8 cellular contexts compared by ENCODE assay signal in the genomic region with DNA sequence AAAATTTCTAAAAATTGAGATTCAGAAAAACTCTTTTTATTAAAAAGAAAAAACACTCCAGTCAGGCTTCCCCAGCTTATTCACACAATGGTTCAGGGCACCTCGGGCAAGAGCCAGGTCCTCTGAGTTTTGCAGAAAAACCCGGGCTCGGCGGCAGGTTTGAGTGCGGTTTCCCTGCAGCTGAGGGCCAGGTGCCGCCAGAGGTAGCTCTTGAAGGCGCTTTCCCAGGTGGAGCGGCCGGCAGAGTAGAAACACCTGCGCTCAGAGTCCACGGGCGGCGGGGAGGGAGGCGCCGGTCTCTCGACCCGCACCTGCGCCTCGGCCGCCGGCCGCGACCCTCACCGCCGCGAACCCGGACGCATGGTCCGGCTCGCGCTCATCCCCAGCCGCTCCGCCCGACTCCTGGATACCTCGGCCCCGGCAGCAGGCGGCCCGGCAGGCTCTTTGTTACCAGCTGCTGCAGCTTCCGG. TPM values are rescaled to one million over a fixed set of nuclear protein-coding genes. Genes with fewer than 3 reads are reported as not detected.
DNase-seq lines count a peak whose midpoint lies in the region; ATAC-seq, FAIRE-seq and TF ChIP-seq lines count a peak whose summit lies in the region.

No MANE protein-coding gene starts in this region.

- no peaks in the 10 kb centered on the region; the same call in 1 of the 2 replicates for H4K20me1 ChIP-seq in Karpas-422 (ENCODE audit: insufficient read depth, low read depth, low read length)

- H3K27me3 ChIP-seq in CD8-positive, alpha-beta memory T cell (ENCODE audit: insufficient read depth, low read length, poor library complexity, severe bottlenecking) = no peaks in the 10 kb centered on the region
- H3K27me3 ChIP-seq in Karpas-422 (ENCODE audit: low read length) = no peaks in the 10 kb centered on the region
- H3K27me3 ChIP-seq in lower lobe of right lung (ENCODE audit: low read depth) = no peaks in the 10 kb centered on the region

- H3K27me3 Mint-ChIP-seq in CD8-positive, alpha-beta memory T cell = peaks cover 0 to 3% of the 10 kb centered on the region in 2 donors
- no peaks in the 10 kb centered on the region for H3K27me3 Mint-ChIP-seq in type B pancreatic cell

- ATAC-seq in GM19463 (IDR thresholded peaks at IDR 0.05; ENCODE audit: unreplicated experiment) = peak; percentile 23
- ATAC-seq in lower lobe of right lung = peak; percentile 59 to 74

- peak overlapping the region; percentile 78 for H3K4me2 ChIP-seq in Karpas-422 (ENCODE audit: low read depth, low read length, poor library complexity, severe bottlenecking)

- H2AFZ ChIP-seq in Karpas-422 (ENCODE audit: low read length) = no peak overlapping the region

- no peak for FAIRE-seq in GM19239 (lab: Jason Lieb, UNC)

- no peak for DNase-seq in CD8-positive, alpha-beta memory T cell
- DNase-seq in Karpas-422 (no peak), astrocyte of the spinal cord (ENCODE audit: low read depth, low spot score) (no peak), lower lobe of right lung (no peak), type B pancreatic cell (ENCODE audit: extremely low spot score, unreplicated experiment) (no peak), T-helper 9 cell (no peak), GM19239 (ENCODE audit: insufficient read length, low spot score) (no peak)

- no peaks in the 10 kb centered on the region for H3K9me2 ChIP-seq in Karpas-422 (replicated peaks; ENCODE audit: insufficient read depth, low read length)

- H3K79me2 ChIP-seq in Karpas-422 (ENCODE audit: low read length) = peaks cover 95% of the 10 kb centered on the region

- H3K27ac ChIP-seq in CD8-positive, alpha-beta memory T cell (ENCODE audit: low read depth, low read length) = peak overlapping the region; percentile 82
- H3K27ac ChIP-seq in Karpas-422 (ENCODE audit: low read length) (peak overlapping the region; percentile 75), lower lobe of right lung (peak overlapping the region; percentile 93)

- POLR2A ChIA-PET in CD8-positive, alpha-beta memory T cell (lab: Charles Lee) = no interaction called here

- CTCF ChIA-PET in CD8-positive, alpha-beta memory T cell (lab: Charles Lee) = interaction anchor here (1.0 to 2.7 kb wide), 5 partner anchors 10 to 575 kb away, joined by 4 to 11 read pairs (median 7); no protein-coding TSS in a partner anchor

- in situ Hi-C loops in astrocyte of the spinal cord (cut with HindIII; ENCODE audit: low sequenced_read_pairs) = no loop called here

- no peaks in the 10 kb centered on the region for H3K36me3 ChIP-seq in CD8-positive, alpha-beta memory T cell (ENCODE audit: insufficient read depth, low read length)
- H3K36me3 ChIP-seq in Karpas-422 (ENCODE audit: insufficient read depth, low read length) (peaks cover 12% of the 10 kb centered on the region; the same call in 1 of the 2 replicates), lower lobe of right lung (no peaks in the 10 kb centered on the region)

- H3K4me1 ChIP-seq in CD8-positive, alpha-beta memory T cell (ENCODE audit: insufficient read depth, low read length) = peaks cover 35% of the 10 kb centered on the region
- H3K4me1 ChIP-seq in Karpas-422 (ENCODE audit: low read length) = peaks cover 47% of the 10 kb centered on the region
- peaks cover 51% of the 10 kb centered on the region for H3K4me1 ChIP-seq in lower lobe of right lung

- no peaks in the 10 kb centered on the region for H3K9me3 ChIP-seq in CD8-positive, alpha-beta memory T cell (ENCODE audit: low read length)
- H3K9me3 ChIP-seq in Karpas-422 (ENCODE audit: low read length) = no peaks in the 10 kb centered on the region
- H3K9me3 ChIP-seq in lower lobe of right lung = no peaks in the 10 kb centered on the region

- intact Hi-C loops in lower lobe of right lung (cut with DNase I) = no loop called here

- peak overlapping the region; percentile 91 to 98 (median 97) for H3K4me3 Mint-ChIP-seq in CD8-positive, alpha-beta memory T cell
- H3K4me3 Mint-ChIP-seq in type B pancreatic cell = peak overlapping the region; percentile 97

- H3K36me3 Mint-ChIP-seq in CD8-positive, alpha-beta memory T cell = peaks cover 0 to 33% (median 0%) of the 10 kb centered on the region in 3 donors
- no peaks in the 10 kb centered on the region for H3K36me3 Mint-ChIP-seq in type B pancreatic cell

- H3K4me3 ChIP-seq in CD8-positive, alpha-beta memory T cell (ENCODE audit: low read length) = peak overlapping the region; percentile 90
- H3K4me3 ChIP-seq in Karpas-422 (ENCODE audit: low read length) = peak overlapping the region; percentile 73
- H3K4me3 ChIP-seq in astrocyte of the spinal cord (ENCODE audit: low read depth, low read length) = peak overlapping the region; percentile 92
- peak overlapping the region; percentile 94 for H3K4me3 ChIP-seq in lower lobe of right lung

- H3K9ac ChIP-seq in Karpas-422 (ENCODE audit: low read length) = peak overlapping the region; percentile 82

- TF ChIP-seq CTCF in astrocyte of the spinal cord (IDR thresholded peaks at IDR 0.05; ENCODE audit: low read depth, low read length) (no peak), lower lobe of right lung (IDR thresholded peaks at IDR 0.05) (no peak), type B pancreatic cell (conservative IDR thresholded peaks at IDR 0.05) (no peak)

- H3K9me3 Mint-ChIP-seq in CD8-positive, alpha-beta memory T cell = no peaks in the 10 kb centered on the region
- no peaks in the 10 kb centered on the region for H3K9me3 Mint-ChIP-seq in type B pancreatic cell

- H3K4me1 Mint-ChIP-seq in CD8-positive, alpha-beta memory T cell = peaks cover 54 to 79% (median 71%) of the 10 kb centered on the region in 3 donors
- peaks cover 30% of the 10 kb centered on the region for H3K4me1 Mint-ChIP-seq in type B pancreatic cell (ENCODE audit: unreplicated experiment)

- peak overlapping the region; percentile 95 to 99 (median 98) for H3K27ac Mint-ChIP-seq in CD8-positive, alpha-beta memory T cell
- peak overlapping the region; percentile 98 for H3K27ac Mint-ChIP-seq in type B pancreatic cell

RNA-seq across cellular contexts. Expression of gene PROSER1, which starts 0.4 kb away (rescaled TPM):
- total RNA-seq in CD8-positive, alpha-beta memory T cell = 10 to 100 TPM; 84.8 to 96.6 TPM
- 20.2 TPM for polyA plus RNA-seq in CD8-positive, alpha-beta memory T cell
- 46.4 and 60.7 TPM in 2 replicates for total RNA-seq in Karpas-422 (2014; rRNA removed; shearing (Covaris generic); ENCODE audit: low replicate concordance)
- total RNA-seq in lower lobe of right lung = 35.6 TPM
- total RNA-seq in type B pancreatic cell (ENCODE audit: low replicate concordance) = 40.9 TPM in 2 replicates

RNA-seq across cellular contexts. Expression of gene NHLRC3, which starts 0.8 kb away (rescaled TPM):
- 10 to 100 TPM; 14.6 to 15.9 TPM for total RNA-seq in CD8-positive, alpha-beta memory T cell
- 6.5 TPM for polyA plus RNA-seq in CD8-positive, alpha-beta memory T cell
- 30.1 and 52.4 TPM in 2 replicates for total RNA-seq in Karpas-422 (2014; rRNA removed; shearing (Covaris generic); ENCODE audit: low replicate concordance)
- total RNA-seq in lower lobe of right lung (35.4 TPM), type B pancreatic cell (ENCODE audit: low replicate concordance) (17.3 and 24.8 TPM in 2 replicates)

RNA-seq across cellular contexts. Expression of gene STOML3, which starts 46.8 kb away (rescaled TPM):
- total RNA-seq in CD8-positive, alpha-beta memory T cell = not detected
- not detected for polyA plus RNA-seq in CD8-positive, alpha-beta memory T cell
- not detected in 2 replicates for total RNA-seq in Karpas-422 (2014; rRNA removed; shearing (Covaris generic); ENCODE audit: low replicate concordance)
- total RNA-seq in lower lobe of right lung (2.7 TPM), type B pancreatic cell (ENCODE audit: low replicate concordance) (0.56 TPM in 1 of 2 replicates, not detected in the other)
